In genomic region chr1:224498574-224499170, GRCh38 we compare ENCODE assay signal across 1 cellular context.
A peak's percentile ranks its signal among the peaks of the same experiment; 100 is the strongest.
TF ChIP-seq lines count a peak whose summit lies in the region.

No MANE protein-coding gene starts in this region.

TF ChIP-seq in WTC11, 78 proteins besides CTCF, POLR2A, EP300 and RAD21 (continued from another document):
- TF ChIP-seq, protein P1, sequence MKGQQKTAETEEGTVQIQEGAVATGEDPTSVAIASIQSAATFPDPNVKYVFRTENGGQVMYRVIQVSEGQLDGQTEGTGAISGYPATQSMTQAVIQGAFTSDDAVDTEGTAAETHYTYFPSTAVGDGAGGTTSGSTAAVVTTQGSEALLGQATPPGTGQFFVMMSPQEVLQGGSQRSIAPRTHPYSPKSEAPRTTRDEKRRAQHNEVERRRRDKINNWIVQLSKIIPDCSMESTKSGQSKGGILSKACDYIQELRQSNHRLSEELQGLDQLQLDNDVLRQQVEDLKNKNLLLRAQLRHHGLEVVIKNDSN (CRISPR knock-in tag; IDR thresholded peaks at IDR 0.05), result no peak
- TF ChIP-seq GABPB1 (CRISPR knock-in tag; IDR thresholded peaks at IDR 0.05), result no peak
- TF ChIP-seq, protein P2, sequence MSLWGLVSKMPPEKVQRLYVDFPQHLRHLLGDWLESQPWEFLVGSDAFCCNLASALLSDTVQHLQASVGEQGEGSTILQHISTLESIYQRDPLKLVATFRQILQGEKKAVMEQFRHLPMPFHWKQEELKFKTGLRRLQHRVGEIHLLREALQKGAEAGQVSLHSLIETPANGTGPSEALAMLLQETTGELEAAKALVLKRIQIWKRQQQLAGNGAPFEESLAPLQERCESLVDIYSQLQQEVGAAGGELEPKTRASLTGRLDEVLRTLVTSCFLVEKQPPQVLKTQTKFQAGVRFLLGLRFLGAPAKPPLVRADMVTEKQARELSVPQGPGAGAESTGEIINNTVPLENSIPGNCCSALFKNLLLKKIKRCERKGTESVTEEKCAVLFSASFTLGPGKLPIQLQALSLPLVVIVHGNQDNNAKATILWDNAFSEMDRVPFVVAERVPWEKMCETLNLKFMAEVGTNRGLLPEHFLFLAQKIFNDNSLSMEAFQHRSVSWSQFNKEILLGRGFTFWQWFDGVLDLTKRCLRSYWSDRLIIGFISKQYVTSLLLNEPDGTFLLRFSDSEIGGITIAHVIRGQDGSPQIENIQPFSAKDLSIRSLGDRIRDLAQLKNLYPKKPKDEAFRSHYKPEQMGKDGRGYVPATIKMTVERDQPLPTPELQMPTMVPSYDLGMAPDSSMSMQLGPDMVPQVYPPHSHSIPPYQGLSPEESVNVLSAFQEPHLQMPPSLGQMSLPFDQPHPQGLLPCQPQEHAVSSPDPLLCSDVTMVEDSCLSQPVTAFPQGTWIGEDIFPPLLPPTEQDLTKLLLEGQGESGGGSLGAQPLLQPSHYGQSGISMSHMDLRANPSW (CRISPR knock-in tag; conservative IDR thresholded peaks at IDR 0.05; ENCODE audit: low read depth), result no peak
- no peak for TF ChIP-seq RORB (CRISPR knock-in tag; IDR thresholded peaks at IDR 0.05)
- TF ChIP-seq PRRX2 (CRISPR knock-in tag; IDR thresholded peaks at IDR 0.05), result 0 out of 2 replicates have a peak, but pooled peaks have one; percentile 31
- TF ChIP-seq MYBL2 (CRISPR knock-in tag; IDR thresholded peaks at IDR 0.05), result peak; percentile 65; the same call in 1 of the 2 replicates
- TF ChIP-seq TEAD1 (CRISPR knock-in tag; IDR thresholded peaks at IDR 0.05), result peak; percentile 25; the same call in 1 of the 2 replicates
- TF ChIP-seq, protein P3, sequence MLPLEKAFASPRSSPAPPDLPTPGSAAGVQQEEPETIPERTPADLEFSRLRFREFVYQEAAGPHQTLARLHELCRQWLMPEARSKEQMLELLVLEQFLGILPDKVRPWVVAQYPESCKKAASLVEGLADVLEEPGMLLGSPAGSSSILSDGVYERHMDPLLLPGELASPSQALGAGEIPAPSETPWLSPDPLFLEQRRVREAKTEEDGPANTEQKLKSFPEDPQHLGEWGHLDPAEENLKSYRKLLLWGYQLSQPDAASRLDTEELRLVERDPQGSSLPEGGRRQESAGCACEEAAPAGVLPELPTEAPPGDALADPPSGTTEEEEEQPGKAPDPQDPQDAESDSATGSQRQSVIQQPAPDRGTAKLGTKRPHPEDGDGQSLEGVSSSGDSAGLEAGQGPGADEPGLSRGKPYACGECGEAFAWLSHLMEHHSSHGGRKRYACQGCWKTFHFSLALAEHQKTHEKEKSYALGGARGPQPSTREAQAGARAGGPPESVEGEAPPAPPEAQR (CRISPR knock-in tag; IDR thresholded peaks at IDR 0.05), result no peak
- TF ChIP-seq ZBTB21 (CRISPR knock-in tag; IDR thresholded peaks at IDR 0.05; ENCODE audit: borderline replicate concordance), result 0 out of 2 replicates have a peak, but pooled peaks have one; percentile 36
TF ChIP-seq in WTC11: peak in this region for 9.
